Comparison of ENCODE assay signal across 11 cellular contexts in genomic region chr7:80532153-80532552, GRCh38. TPM values are rescaled to one million over a fixed set of nuclear protein-coding genes. Genes with fewer than 3 reads are reported as not detected.
"Had no signal": no experiment of that assay in that cellular context is flagged by ENCODE, and none has a peak within 500 bp of the region (broad histone marks: within the 10 kb centered on the region; RNA-seq: fewer than 3 reads in every experiment).

No MANE protein-coding gene starts in this region.

- H3K4me2 ChIP-seq: GM23338 had no signal

- H3K4me1 Mint-ChIP-seq: GM23338 had no signal

- H3K36me3 ChIP-seq: HAP-1 had no signal

- H3K4me3 ChIP-seq: GM23248, GM23338, HAP-1 had no signal

- ATAC-seq: GM23338, HCT116 had no signal

- H3K27ac Mint-ChIP-seq: GM23338, H9, HFFc6 had no signal

- H2AFZ ChIP-seq: GM23338 had no signal

- DNase-seq: GM23248, GOT3, H7, H9, HCEC 1CT, HFFc6 had no signal

- H3K9ac ChIP-seq: GM23248 had no signal

- H3K27ac ChIP-seq: GM23248 had no signal

- FAIRE-seq: H1, H54 had no signal

- H3K4me3 Mint-ChIP-seq: GM23338, H9, HFFc6 had no signal

RNA-seq across cellular contexts. Expression of gene GNAT3, which starts 20.3 kb away (rescaled TPM):
- total RNA-seq: GM23248, GM23338, H1, H7, H9 had no signal
- polyA plus RNA-seq: GM23248, GM23338, H1 had no signal
